In genomic region chr5:139270718-139271117, GRCh38 we compare ENCODE assay signal across 7 cellular contexts. TPM values are rescaled to one million over a fixed set of nuclear protein-coding genes. Genes with fewer than 3 reads are reported as not detected.
DNase-seq lines count a peak whose midpoint lies in the region; ATAC-seq, FAIRE-seq and TF ChIP-seq lines count a peak whose summit lies in the region.
"Not testable (repeated sequence)": the region's sequence is repeated elsewhere in the genome, so short reads cannot be mapped to it uniquely, and the experiment has no call there.

No MANE protein-coding gene starts in this region.

- H4K20me1 ChIP-seq in PC-3 (ENCODE audit: low read length); GM12878 (ENCODE audit: control insufficient read depth, insufficient read depth); keratinocyte (ENCODE audit: control insufficient read depth, extremely low read depth, insufficient read depth, low read length): not testable (repeated sequence)

- CTCF ChIA-PET in PC-3 (lab: Charles Lee) = not testable (repeated sequence)
- CTCF ChIA-PET in GM12878 (lab: Yijun Ruan, JAX) = interaction anchor here (1.0 to 3.9 kb wide), 5 partner anchors 9 to 35 kb away, joined by 3 to 32 read pairs (median 9); no protein-coding TSS in a partner anchor

- not testable (repeated sequence) for H3K9ac ChIP-seq in PC-3 (ENCODE audit: low read length); GM12878 (ENCODE audit: control insufficient read depth, insufficient read depth, low read length); keratinocyte (ENCODE audit: control insufficient read depth, extremely low read depth, insufficient read depth, low read length); skeletal muscle tissue (ENCODE audit: low read depth in 1 of 3, low read length in 3 of 3)

- H3K9me1 ChIP-seq in keratinocyte (ENCODE audit: control insufficient read depth, extremely low read depth, insufficient read depth, low read length) = not testable (repeated sequence)

- FAIRE-seq in GM19239 (lab: Jason Lieb, UNC) = peak; percentile 74
- peak; percentile 56 for FAIRE-seq in GM12878 (lab: Jason Lieb, UNC)
- not testable (repeated sequence) for FAIRE-seq in keratinocyte (lab: Jason Lieb, UNC)

- H3K9me3 ChIP-seq in PC-3 (ENCODE audit: low read length); GM12878 (replicated peaks; ENCODE audit: control insufficient read depth, insufficient read depth, low read length); keratinocyte (ENCODE audit: control insufficient read depth, low read depth, low read length); psoas muscle; skeletal muscle tissue (ENCODE audit: control insufficient read depth in 3 of 3, low read length in 3 of 3): not testable (repeated sequence)

- POLR2A ChIA-PET in PC-3 (lab: Charles Lee; ENCODE audit: unreplicated experiment) = not testable (repeated sequence)
- POLR2A ChIA-PET in GM12878 (lab: Charles Lee) = interaction anchor here (0.5 to 3.1 kb wide), 8 partner anchors 9 to 772 kb away, joined by 3 to 14 read pairs (median 4); no protein-coding TSS in a partner anchor

- intact Hi-C loops in PC-3 (cut with micrococcal nuclease); psoas muscle (cut with DNase I): not testable (repeated sequence)
- intact Hi-C loops in GM12878 (cut with micrococcal nuclease; ENCODE audit: unreplicated experiment) = loop anchor here (5.0 kb wide), 1 partner anchor 122 kb away; no protein-coding TSS in a partner anchor

- ATAC-seq in PC-3, GM12878: not testable (repeated sequence)
- peak; percentile 22 to 54 (median 44) for ATAC-seq in psoas muscle

- H3K9me2 ChIP-seq in PC-3 (replicated peaks; ENCODE audit: low read length) = not testable (repeated sequence)

- not testable (repeated sequence) for H3F3A ChIP-seq in PC-3 (ENCODE audit: low read length, unreplicated experiment)

- in situ Hi-C loops in GM12878 (cut with MboI) = loop anchor here (25.0 kb wide), 1 partner anchor 633 kb away; no protein-coding TSS in a partner anchor

- BruUV-seq in PC-3 (replicated peaks; lab: Mats Ljungman, UMichigan); GM12878 (replicated peaks; lab: Mats Ljungman, UMichigan): not testable (repeated sequence)

- DNase-seq in GM19239 (ENCODE audit: insufficient read length, low spot score); PC-3; GM12878 (ENCODE audit: low read depth, low spot score); epithelial cell of prostate (ENCODE audit: low read depth, low spot score); keratinocyte (ENCODE audit: low read depth, low spot score); psoas muscle: not testable (repeated sequence)

- RAD21 ChIA-PET in GM12878 (lab: Charles Lee; ENCODE audit: unreplicated experiment) = interaction anchor here (0.8 to 2.8 kb wide), 7 partner anchors 10 to 120 kb away, joined by 3 to 16 read pairs (median 3); no protein-coding TSS in a partner anchor

- not testable (repeated sequence) for H3K27me3 ChIP-seq in PC-3 (ENCODE audit: low read length); GM12878 (replicated peaks in 1 of 2; ENCODE audit: control insufficient read depth in 2 of 2, insufficient read depth in 2 of 2, low read length in 1 of 2); keratinocyte (ENCODE audit: control insufficient read depth, extremely low read depth, insufficient read depth, low read length); psoas muscle (ENCODE audit: insufficient read depth in 3 of 3, low read length in 2 of 3); skeletal muscle tissue (ENCODE audit: control insufficient read depth in 3 of 3, insufficient read depth in 3 of 3, low read length in 3 of 3)

- not testable (repeated sequence) for H3K4me3 ChIP-seq in PC-3 (ENCODE audit: low read length); GM12878; keratinocyte (ENCODE audit: control insufficient read depth in 2 of 3, extremely low read depth in 1 of 3, insufficient read depth in 2 of 3, low read depth in 1 of 3, low read length in 3 of 3); psoas muscle; skeletal muscle tissue (ENCODE audit: low read length in 3 of 3)

- not testable (repeated sequence) for TF ChIP-seq CTCF in PC-3 (conservative IDR thresholded peaks at IDR 0.05; ENCODE audit: low read depth, low read length); GM12878 (IDR thresholded peaks at IDR 0.05 in 2 of 3, conservative IDR thresholded peaks at IDR 0.05 in 1 of 3; ENCODE audit: control insufficient read depth in 2 of 3, extremely low read depth in 1 of 3, insufficient read depth in 1 of 3, low read depth in 3 of 3, low read length in 3 of 3); keratinocyte (optimal IDR thresholded peaks at IDR 0.05 in 1 of 3, IDR thresholded peaks at IDR 0.05 in 1 of 3, conservative IDR thresholded peaks at IDR 0.05 in 1 of 3; ENCODE audit: extremely low read depth in 1 of 3, insufficient read depth in 2 of 3, low read length in 3 of 3); psoas muscle (IDR thresholded peaks at IDR 0.05)

- not testable (repeated sequence) for H2AFZ ChIP-seq in PC-3 (ENCODE audit: low read length); GM12878 (ENCODE audit: control insufficient read depth, low read depth, low read length); keratinocyte (ENCODE audit: control insufficient read depth, low read length)

- peaks cover 23% of the 10 kb centered on the region for H3K4me1 ChIP-seq in PC-3 (ENCODE audit: insufficient read depth, low read length)
- peaks cover 38% of the 10 kb centered on the region for H3K4me1 ChIP-seq in GM12878 (ENCODE audit: control insufficient read depth, insufficient read depth, low read length)
- peaks cover 36% of the 10 kb centered on the region for H3K4me1 ChIP-seq in keratinocyte (ENCODE audit: control insufficient read depth, extremely low read depth, insufficient read depth, low read length)
- H3K4me1 ChIP-seq in psoas muscle = peaks cover 53% of the 10 kb centered on the region
- H3K4me1 ChIP-seq in skeletal muscle tissue (ENCODE audit: control insufficient read depth in 3 of 3, insufficient read depth in 3 of 3, low read length in 3 of 3) = peaks cover 32 to 64% (median 43%) of the 10 kb centered on the region in 3 donors

- dilution Hi-C loops in keratinocyte (cut with MboI; ENCODE audit: extremely low pct_ligation_motif_present, low sequenced_read_pairs) = not testable (repeated sequence)

- 27% methylated on average over 2 of the region's 2 CpGs for WGBS in GM12878 (ENCODE audit: insufficient coverage, insufficient replicate concordance, low lambda C conversion rate, missing lambda C conversion rate)
- WGBS in psoas muscle, 3 donors = 8 to 35% (median 25%) methylated on average over 1 to 2 of the region's 2 CpGs

- TF ChIP-seq POLR2A in GM12878 (IDR thresholded peaks at IDR 0.05; ENCODE audit: low read depth, low read length) = not testable (repeated sequence)

- not testable (repeated sequence) for TF ChIP-seq EP300 in GM12878 (IDR thresholded peaks at IDR 0.05; ENCODE audit: borderline replicate concordance in 1 of 2, control insufficient read depth in 1 of 2, low read depth in 2 of 2, low read length in 2 of 2)

- not testable (repeated sequence) for H3K4me2 ChIP-seq in PC-3 (ENCODE audit: low read length); GM12878 (ENCODE audit: control insufficient read depth, insufficient read depth)
- peak overlapping the region; percentile 17 for H3K4me2 ChIP-seq in keratinocyte (ENCODE audit: control insufficient read depth, extremely low read depth, insufficient read depth, low read depth, low read length)

- not testable (repeated sequence) for TF ChIP-seq RAD21 in GM12878 (IDR thresholded peaks at IDR 0.05; ENCODE audit: insufficient read depth, low read depth, low read length)

- H3K79me2 ChIP-seq in PC-3 (ENCODE audit: low read length) = peaks cover 22% of the 10 kb centered on the region
- peaks cover 21% of the 10 kb centered on the region for H3K79me2 ChIP-seq in GM12878 (ENCODE audit: control insufficient read depth, insufficient read depth, low read length)
- peaks cover 16% of the 10 kb centered on the region for H3K79me2 ChIP-seq in keratinocyte (ENCODE audit: control insufficient read depth, insufficient read depth, low read length)

- SMC1A ChIA-PET in GM12878 (lab: Charles Lee; ENCODE audit: uncharacterized antibody, unreplicated experiment) = interaction anchor here (0.8 to 9.9 kb wide), 8 partner anchors 9 to 446 kb away, joined by 3 to 136 read pairs (median 5); partner anchors contain the start of gene MATR3

- H3K27ac ChIP-seq in PC-3 (ENCODE audit: low read length) (peak overlapping the region; percentile 41), epithelial cell of prostate (peak overlapping the region; percentile 72), keratinocyte (ENCODE audit: control insufficient read depth, insufficient read depth, low read length) (peak overlapping the region; percentile 22), psoas muscle (peak overlapping the region; percentile 94), skeletal muscle tissue (ENCODE audit: low read depth, low read length) (peak overlapping the region; percentile 98)
- not testable (repeated sequence) for H3K27ac ChIP-seq in GM12878 (ENCODE audit: control insufficient read depth, insufficient read depth)

- H3K36me3 ChIP-seq in PC-3 (ENCODE audit: low read depth, low read length); GM12878 (ENCODE audit: control insufficient read depth in 2 of 2, insufficient read depth in 2 of 2, low read length in 1 of 2); keratinocyte (ENCODE audit: control insufficient read depth in 2 of 2, extremely low read depth in 1 of 2, insufficient read depth in 2 of 2, low read length in 2 of 2); psoas muscle (ENCODE audit: insufficient read depth in 1 of 2, low read depth in 1 of 2); skeletal muscle tissue (ENCODE audit: control insufficient read depth in 3 of 3, insufficient read depth in 3 of 3, low read length in 3 of 3): not testable (repeated sequence)

RNA-seq across cellular contexts. Expression of gene MATR3, which starts 22.8 kb away (rescaled TPM):
- 139 and 162 TPM in 2 replicates for total RNA-seq in PC-3 (2014; rRNA removed)
- total RNA-seq in GM12878 (2013; cell fraction: nucleolus; rRNA removed) = 599 and 630 TPM in 2 replicates
- 134 and 173 TPM in 2 replicates for total RNA-seq in GM12878 (2014; rRNA removed)
- total RNA-seq in GM12878 (2014; rRNA removed; fragmentation: Illumina TruSeq; extraction: Trizol) = 394 and 401 TPM in 2 replicates
- 180 and 213 TPM in 2 replicates for total RNA-seq in GM12878 (2021)
- 70.2 TPM for polyA plus RNA-seq in GM12878 (2011; ENCODE audit: low read depth)
- polyA plus RNA-seq in GM12878 (2011; rRNA removed) = 230 and 407 TPM in 2 replicates
- 102 and 125 TPM in 2 replicates for polyA plus RNA-seq in GM12878 (2011; cell fraction: cytosol; rRNA removed)
- polyA plus RNA-seq in GM12878 (2011; cell fraction: nucleus; rRNA removed) = 123 and 141 TPM in 2 replicates
- polyA plus RNA-seq in GM12878 (2012) = 146 and 152 TPM in 2 replicates
- polyA plus RNA-seq in GM12878 (2014; fragmentation: Illumina TruSeq; extraction: Trizol) = 276 and 414 TPM in 2 replicates
- polyA plus RNA-seq in GM12878 (2014; fragmentation: Nextera tagmentation; extraction: Ambion mirVana) = 100 to 1,000 TPM; 149 to 187 TPM
- 194 and 201 TPM in 2 replicates for polyA plus RNA-seq in GM12878 (2014; rRNA removed)
- 100 to 1,000 TPM; 347 to 380 TPM for polyA plus RNA-seq in GM12878 (2016; fragmentation: Nextera tagmentation; extraction: Ambion mirVana)
- 284 and 298 TPM in 2 replicates for polyA minus RNA-seq in GM12878 (2011; rRNA and poly(A)+ RNA removed)
- polyA minus RNA-seq in GM12878 (2011; cell fraction: cytosol; rRNA and poly(A)+ RNA removed) = 79.1 and 117 TPM in 2 replicates
- polyA minus RNA-seq in GM12878 (2011; cell fraction: nucleus; rRNA and poly(A)+ RNA removed) = 110 and 161 TPM in 2 replicates
- 81.6 to 122 TPM (median 82.8 TPM) in 3 replicates for polyA plus RNA-seq in keratinocyte
- 430 TPM for polyA plus RNA-seq in keratinocyte (2011; ENCODE audit: low read depth)
- polyA plus RNA-seq in keratinocyte (2011; cell fraction: cytosol; rRNA removed) = 43.4 and 70.2 TPM in 2 replicates
- 70.4 and 82.4 TPM in 2 replicates for polyA plus RNA-seq in keratinocyte (2011; cell fraction: nucleus; rRNA removed)
- polyA plus RNA-seq in keratinocyte (2012; ENCODE audit: low replicate concordance) = 84.6 and 125 TPM in 2 replicates
- 142 to 184 TPM (median 144 TPM) in 3 replicates for polyA minus RNA-seq in keratinocyte
- polyA minus RNA-seq in keratinocyte (2011; cell fraction: cytosol; rRNA and poly(A)+ RNA removed) = 52.9 TPM
- polyA minus RNA-seq in keratinocyte (2011; cell fraction: nucleus; rRNA and poly(A)+ RNA removed) = 62.5 and 132 TPM in 2 replicates
- total RNA-seq in psoas muscle = 100 to 1,000 TPM in 3 of 4 donors, 10 to 100 TPM in 1; 96.5 to 153 (median 134) TPM
- 100 to 1,000 TPM in 1 of 3 donors, 10 to 100 TPM in 2; 92.4 to 110 (median 97.1) TPM for polyA plus RNA-seq in psoas muscle
- total RNA-seq in skeletal muscle tissue = 169 TPM
